In genomic region chr4:110533940-110534339, GRCh38 we compare ENCODE assay signal across 1 cellular context.
TF ChIP-seq lines count a peak whose summit lies in the region.

No MANE protein-coding gene starts in this region.

TF ChIP-seq in HEK293, 187 proteins besides CTCF, POLR2A, EP300 and RAD21 (continued from another document):
- TF ChIP-seq, protein P1, sequence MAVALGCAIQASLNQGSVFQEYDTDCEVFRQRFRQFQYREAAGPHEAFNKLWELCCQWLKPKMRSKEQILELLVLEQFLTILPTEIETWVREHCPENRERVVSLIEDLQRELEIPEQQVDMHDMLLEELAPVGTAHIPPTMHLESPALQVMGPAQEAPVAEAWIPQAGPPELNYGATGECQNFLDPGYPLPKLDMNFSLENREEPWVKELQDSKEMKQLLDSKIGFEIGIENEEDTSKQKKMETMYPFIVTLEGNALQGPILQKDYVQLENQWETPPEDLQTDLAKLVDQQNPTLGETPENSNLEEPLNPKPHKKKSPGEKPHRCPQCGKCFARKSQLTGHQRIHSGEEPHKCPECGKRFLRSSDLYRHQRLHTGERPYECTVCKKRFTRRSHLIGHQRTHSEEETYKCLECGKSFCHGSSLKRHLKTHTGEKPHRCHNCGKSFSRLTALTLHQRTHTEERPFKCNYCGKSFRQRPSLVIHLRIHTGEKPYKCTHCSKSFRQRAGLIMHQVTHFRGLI (tag by site-specific recombination; IDR thresholded peaks at IDR 0.05) = no peak
- TF ChIP-seq ZNF350 (tag by site-specific recombination; IDR thresholded peaks at IDR 0.05) (no peak), ZNF629 (tag by site-specific recombination; IDR thresholded peaks at IDR 0.05) (peak; percentile 78), HOXD13 (CRISPR knock-in tag; IDR thresholded peaks at IDR 0.05; ENCODE audit: borderline replicate concordance) (no peak), ZNF121 (tag by site-specific recombination; IDR thresholded peaks at IDR 0.05) (no peak), ZNF23 (tag by site-specific recombination; IDR thresholded peaks at IDR 0.05; ENCODE audit: borderline replicate concordance) (no peak), ZNF585B (tag by site-specific recombination; IDR thresholded peaks at IDR 0.05) (no peak), ZNF157 (tag by site-specific recombination; IDR thresholded peaks at IDR 0.05) (no peak), ZNF280C (tag by site-specific recombination; IDR thresholded peaks at IDR 0.05) (no peak), ZNF776 (tag by site-specific recombination; IDR thresholded peaks at IDR 0.05; ENCODE audit: borderline replicate concordance) (no peak)
